Comparison of ENCODE assay signal across 25 cellular contexts in the genomic region with DNA sequence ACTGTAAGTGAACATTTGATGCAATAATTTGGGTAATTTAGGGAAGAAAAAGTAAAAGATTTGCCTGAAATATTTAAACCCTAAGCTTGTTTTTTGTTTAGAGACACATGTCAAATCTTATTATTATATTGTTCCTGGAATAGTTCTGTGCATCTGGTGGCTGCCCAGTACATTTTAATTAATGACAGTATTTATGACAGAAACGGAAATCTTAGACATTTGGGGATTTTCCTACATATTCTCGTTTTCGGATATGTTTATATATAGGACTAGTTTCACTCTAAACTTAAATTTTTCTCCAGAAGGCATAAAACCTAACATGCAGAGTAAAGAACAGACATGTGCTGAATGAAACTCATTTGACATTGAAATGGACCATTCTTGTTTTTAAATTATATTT.
"Had no signal": no experiment of that assay in that cellular context is flagged by ENCODE, and none has a peak within 500 bp of the region (broad histone marks: within the 10 kb centered on the region; RNA-seq: fewer than 3 reads in every experiment).

No MANE protein-coding gene starts in this region.

- H3K4me3 ChIP-seq: gastrocnemius medialis, lower lobe of right lung, psoas muscle, sigmoid colon, spleen, testis, tibial artery had no signal

- H3K27ac ChIP-seq: epithelial cell of prostate, lower lobe of right lung, psoas muscle, sigmoid colon, spleen, testis, tibial artery had no signal

- H3K36me3 Mint-ChIP-seq: naive thymus-derived CD8-positive, alpha-beta T cell; stimulated activated memory B cell treated with anti-CD40 and anti-IgM and Interleukin-4, amounts not matched to agents 10 μg/mL and 1 μg/mL and 100 μg/mL, for 72 hours; type B pancreatic cell had no signal

- FAIRE-seq: keratinocyte had no signal

- H3K4me1 ChIP-seq: gastrocnemius medialis, lower lobe of right lung, psoas muscle, spleen had no signal

- H3K9me3 Mint-ChIP-seq: endodermal cell; nephron progenitor cell; stimulated activated memory B cell treated with anti-CD40 and anti-IgM and Interleukin-4, amounts not matched to agents 10 μg/mL and 1 μg/mL and 100 μg/mL, for 72 hours; type B pancreatic cell had no signal

- H3K9me3 ChIP-seq: gastrocnemius medialis, lower lobe of right lung, psoas muscle, sigmoid colon, spleen, testis, tibial artery had no signal

- H3K27me3 Mint-ChIP-seq: dendritic cell treated with granulocyte-macrophage colony-stimulating factor and Interleukin-4, amounts not matched to agents 40 ng/mL and 50 ng/mL, for 4 days had no signal

- DNase-seq: effector CD8-positive, alpha-beta T cell; endodermal cell; foreskin fibroblast; head of caudate nucleus; left ventricle myocardium superior; lower lobe of right lung; naive thymus-derived CD8-positive, alpha-beta T cell; nephron progenitor cell; nucleus accumbens; posterior cingulate gyrus; psoas muscle; sigmoid colon; spleen; stimulated activated CD4-positive, alpha-beta T cell treated with anti-CD3 and anti-CD28 coated beads, Interleukin-4, amount 100 ng/mL, for 4 hours; stimulated activated naive CD8-positive, alpha-beta T cell treated with anti-CD3 and anti-CD28 coated beads, Interleukin-15, Interleukin-2, amounts not matched to agents 100 U/mL and 50 U/mL, for 24 hours; substantia nigra; testis; tibial artery had no signal

- H3K27me3 ChIP-seq: gastrocnemius medialis, sigmoid colon, spleen, testis, tibial artery had no signal

- H3K27ac Mint-ChIP-seq: dendritic cell treated with granulocyte-macrophage colony-stimulating factor and Interleukin-4, amounts not matched to agents 40 ng/mL and 50 ng/mL, for 4 days; endodermal cell; naive thymus-derived CD8-positive, alpha-beta T cell; nephron progenitor cell; stimulated activated memory B cell treated with anti-CD40 and anti-IgM and Interleukin-4, amounts not matched to agents 10 μg/mL and 1 μg/mL and 100 μg/mL, for 72 hours; type B pancreatic cell had no signal

- H3K36me3 ChIP-seq: gastrocnemius medialis, lower lobe of right lung, sigmoid colon, spleen, tibial artery had no signal

- H3K4me3 Mint-ChIP-seq: dendritic cell treated with granulocyte-macrophage colony-stimulating factor and Interleukin-4, amounts not matched to agents 40 ng/mL and 50 ng/mL, for 4 days; endodermal cell; naive thymus-derived CD8-positive, alpha-beta T cell; nephron progenitor cell; stimulated activated memory B cell treated with anti-CD40 and anti-IgM and Interleukin-4, amounts not matched to agents 10 μg/mL and 1 μg/mL and 100 μg/mL, for 72 hours; type B pancreatic cell had no signal

- H3K4me1 Mint-ChIP-seq: endodermal cell; naive thymus-derived CD8-positive, alpha-beta T cell; nephron progenitor cell; stimulated activated memory B cell treated with anti-CD40 and anti-IgM and Interleukin-4, amounts not matched to agents 10 μg/mL and 1 μg/mL and 100 μg/mL, for 72 hours had no signal

- ATAC-seq: esophagus mucosa; lower lobe of right lung; naive thymus-derived CD8-positive, alpha-beta T cell; stimulated activated memory B cell treated with anti-CD40 and anti-IgM and Interleukin-4, amounts not matched to agents 10 μg/mL and 1 μg/mL and 100 μg/mL, for 72 hours; stimulated activated naive CD8-positive, alpha-beta T cell treated with anti-CD3 and anti-CD28 coated beads, Interleukin-15, Interleukin-2, amounts not matched to agents 100 U/mL and 50 U/mL, for 24 hours had no signal
